ENCODE assay signal across 17 cellular contexts in genomic region chr2:47232738-47233415, GRCh38. TPM values are rescaled to one million over a fixed set of nuclear protein-coding genes. Genes with fewer than 3 reads are reported as not detected.
DNase-seq lines count a peak whose midpoint lies in the region; ATAC-seq and TF ChIP-seq lines count a peak whose summit lies in the region.
"Had no signal": no experiment of that assay in that cellular context is flagged by ENCODE, and none has a peak within 500 bp of the region (broad histone marks: within the 10 kb centered on the region; RNA-seq: fewer than 3 reads in every experiment).

No MANE protein-coding gene starts in this region.

- H3K4me1 ChIP-seq in HAP-1 (peaks cover 5% of the 10 kb centered on the region), ovary (ENCODE audit: insufficient read depth) (peaks cover 6% of the 10 kb centered on the region)

- H3K4me1 Mint-ChIP-seq in activated CD4-positive, alpha-beta memory T cell treated with anti-CD3 and anti-CD28 coated beads for 36 hours (ENCODE audit: low read depth) = peaks cover 1% of the 10 kb centered on the region
- H3K4me1 Mint-ChIP-seq: central memory CD8-positive, alpha-beta T cell; immature natural killer cell had no signal

- H3K36me3 ChIP-seq in HAP-1 (replicated peaks) = no peaks in the 10 kb centered on the region
- no peaks in the 10 kb centered on the region for H3K36me3 ChIP-seq in ovary
- H3K36me3 ChIP-seq: Peyer's patch, right atrium auricular region had no signal

- no peak for ATAC-seq in HG02610 (IDR thresholded peaks at IDR 0.05; ENCODE audit: unreplicated experiment)

- intact Hi-C loops in ovary (cut with DNase I) = no loop called here
- intact Hi-C loops in activated CD4-positive, alpha-beta memory T cell treated with anti-CD3 and anti-CD28 coated beads for 36 hours (cut with micrococcal nuclease) = no loop called here

- no peak for TF ChIP-seq CTCF in ovary (IDR thresholded peaks at IDR 0.05)

- H3K27ac ChIP-seq in ovary = no peak overlapping the region
- H3K27ac ChIP-seq: Peyer's patch, right atrium auricular region, testis had no signal

- TF ChIP-seq POLR2A in ovary (IDR thresholded peaks at IDR 0.05) = no peak

- no peaks in the 10 kb centered on the region for H3K27me3 ChIP-seq in HAP-1 (ENCODE audit: low read depth)
- H3K27me3 ChIP-seq in ovary = no peaks in the 10 kb centered on the region
- H3K27me3 ChIP-seq: Peyer's patch, right atrium auricular region, testis had no signal

- H3K27ac Mint-ChIP-seq in activated CD4-positive, alpha-beta memory T cell treated with anti-CD3 and anti-CD28 coated beads for 36 hours = no peak overlapping the region
- H3K27ac Mint-ChIP-seq: activated T-cell treated with anti-CD3 and anti-CD28 coated beads, Interleukin-2, amount 50 U/mL, for 24 hours; immature natural killer cell; T-helper 2 cell treated with Interferon-gamma antibody and Interleukin-4, amounts not matched to agents 5 μg/mL and 100 μg/mL, for 36 hours had no signal

- WGBS in ovary, 3 donors = 86 to 93% (median 91%) methylated on average over 8 of the region's 8 CpGs

- H3K9me3 Mint-ChIP-seq in activated CD4-positive, alpha-beta memory T cell treated with anti-CD3 and anti-CD28 coated beads for 36 hours = no peaks in the 10 kb centered on the region
- H3K9me3 Mint-ChIP-seq: activated T-cell treated with anti-CD3 and anti-CD28 coated beads, Interleukin-2, amount 50 U/mL, for 24 hours; central memory CD8-positive, alpha-beta T cell; immature natural killer cell; T-helper 2 cell treated with Interferon-gamma antibody and Interleukin-4, amounts not matched to agents 5 μg/mL and 100 μg/mL, for 36 hours had no signal

- TF ChIP-seq EP300 in ovary (IDR thresholded peaks at IDR 0.05) = no peak

- no peaks in the 10 kb centered on the region for H3K9me3 ChIP-seq in HAP-1
- no peaks in the 10 kb centered on the region for H3K9me3 ChIP-seq in ovary
- H3K9me3 ChIP-seq: Peyer's patch, right atrium auricular region, testis had no signal

- in situ Hi-C loops in HAP-1 (cut with MboI; ENCODE audit: low sequenced_read_pairs) = no loop called here

- H3K27me3 Mint-ChIP-seq in activated CD4-positive, alpha-beta memory T cell treated with anti-CD3 and anti-CD28 coated beads for 36 hours = no peaks in the 10 kb centered on the region
- H3K27me3 Mint-ChIP-seq: activated T-cell treated with anti-CD3 and anti-CD28 coated beads, Interleukin-2, amount 50 U/mL, for 24 hours had no signal

- H3K36me3 Mint-ChIP-seq in activated CD4-positive, alpha-beta memory T cell treated with anti-CD3 and anti-CD28 coated beads for 36 hours = no peaks in the 10 kb centered on the region
- H3K36me3 Mint-ChIP-seq: immature natural killer cell had no signal

- H3K4me3 ChIP-seq in HAP-1 (no peak overlapping the region), ovary (no peak overlapping the region)
- H3K4me3 ChIP-seq: Peyer's patch, right atrium auricular region, testis had no signal

- POLR2A ChIA-PET in activated CD4-positive, alpha-beta memory T cell treated with anti-CD3 and anti-CD28 coated beads for 36 hours (lab: Charles Lee) = no interaction called here

- peak; percentile 78 for DNase-seq in A172 (ENCODE audit: low spot score)
- peak; percentile 38 for DNase-seq in HCEC 1CT
- peak; percentile 82 for DNase-seq in NCI-H748 (lab: John Stamatoyannopoulos, UW; ENCODE audit: unreplicated experiment)
- peak; percentile 66 to 91 for DNase-seq in dermis microvascular lymphatic vessel endothelial cell (ENCODE audit: low read depth in 2 of 2)
- DNase-seq in HAP-1 (ENCODE audit: low spot score in 2 of 2) = no peak
- no peak for DNase-seq in ovary
- DNase-seq in activated CD4-positive, alpha-beta memory T cell treated with anti-CD3 and anti-CD28 coated beads for 36 hours = no peak
- DNase-seq: activated CD4-positive, alpha-beta T cell treated with anti-CD3 and anti-CD28 coated beads for 48 hours; activated T-cell treated with anti-CD3 and anti-CD28 coated beads, Interleukin-2, amount 50 U/mL, for 24 hours; immature natural killer cell; Peyer's patch; stimulated activated CD4-positive, alpha-beta T cell treated with anti-CD3 and anti-CD28 coated beads, Interleukin-1b, Interleukin-23, amount 100 ng/mL, for 48 hours; testis had no signal

- CTCF ChIA-PET in activated CD4-positive, alpha-beta memory T cell treated with anti-CD3 and anti-CD28 coated beads for 36 hours (lab: Charles Lee) = no interaction called here

- H3K4me3 Mint-ChIP-seq in activated CD4-positive, alpha-beta memory T cell treated with anti-CD3 and anti-CD28 coated beads for 36 hours = no peak overlapping the region
- H3K4me3 Mint-ChIP-seq: activated T-cell treated with anti-CD3 and anti-CD28 coated beads, Interleukin-2, amount 50 U/mL, for 24 hours; central memory CD8-positive, alpha-beta T cell; immature natural killer cell; T-helper 2 cell treated with Interferon-gamma antibody and Interleukin-4, amounts not matched to agents 5 μg/mL and 100 μg/mL, for 36 hours had no signal

RNA-seq across cellular contexts. Expression of gene CALM2, which starts 56.6 kb away (rescaled TPM):
- total RNA-seq in A172 (2014; rRNA removed; shearing (Covaris generic)) = 2,430 and 2,432 TPM in 2 replicates
- total RNA-seq in dermis microvascular lymphatic vessel endothelial cell = 290 and 365 TPM in 2 replicates
- total RNA-seq in ovary = 100 to 1,000 TPM; 324 to 555 (median 519) TPM
- 100 to 1,000 TPM; 478 to 890 TPM for polyA plus RNA-seq in ovary
- total RNA-seq in activated CD4-positive, alpha-beta memory T cell treated with anti-CD3 and anti-CD28 coated beads for 36 hours = 100 to 1,000 TPM; 479 TPM

Comparison
In these comparisons a context has a peak if more than half of its experiments do, and no peak if none do; other contexts are left out.
1. DNase-seq: peak in A172 (single experiment), HCEC 1CT (single experiment), NCI-H748 (single experiment) and dermis microvascular lymphatic vessel endothelial cell (2 of 2); none in HAP-1 (0 of 2), ovary (0 of 5) and activated CD4-positive, alpha-beta memory T cell treated with anti-CD3 and anti-CD28 coated beads for 36 hours (single experiment).